10 cellular contexts compared by ENCODE assay signal in genomic region chr6:33641602-33642001, GRCh38.
"Had no signal": no experiment of that assay in that cellular context is flagged by ENCODE, and none has a peak within 500 bp of the region (broad histone marks: within the 10 kb centered on the region; RNA-seq: fewer than 3 reads in every experiment).

No MANE protein-coding gene starts in this region.

- H3K4me3 Mint-ChIP-seq: activated CD4-positive, alpha-beta T cell treated with anti-CD3 and anti-CD28 coated beads for 36 hours; activated T-cell treated with anti-CD3 and anti-CD28 coated beads, Interleukin-2, amount 50 U/mL, for 24 hours; mesothelial cell of epicardium had no signal

- H3K27ac ChIP-seq: ascending aorta, upper lobe of left lung had no signal

- DNase-seq: activated CD4-positive, alpha-beta T cell treated with anti-CD3 and anti-CD28 coated beads for 36 hours; activated gamma-delta T cell treated with Interleukin-2 at 50 U/mL for 16 hours; activated T-cell treated with anti-CD3 and anti-CD28 coated beads, Interleukin-2, amount 50 U/mL, for 24 hours; small intestine; stimulated activated naive CD4-positive, alpha-beta T cell treated with Interleukin-2 at 50 U/mL for 16 hours; T1000 had no signal

- H3K27me3 ChIP-seq: ascending aorta, upper lobe of left lung had no signal

- H3K9me3 ChIP-seq: ascending aorta, upper lobe of left lung had no signal

- H3K4me3 ChIP-seq: ascending aorta, upper lobe of left lung had no signal

- ATAC-seq: activated CD4-positive, alpha-beta T cell treated with anti-CD3 and anti-CD28 coated beads for 36 hours had no signal

- H3K36me3 ChIP-seq: ascending aorta had no signal

- H3K36me3 Mint-ChIP-seq: mesothelial cell of epicardium had no signal

- H3K9me3 Mint-ChIP-seq: activated T-cell treated with anti-CD3 and anti-CD28 coated beads, Interleukin-2, amount 50 U/mL, for 24 hours; mesothelial cell of epicardium had no signal

- H3K4me1 ChIP-seq: ascending aorta had no signal

- H3K27me3 Mint-ChIP-seq: activated CD4-positive, alpha-beta T cell treated with anti-CD3 and anti-CD28 coated beads for 36 hours; activated T-cell treated with anti-CD3 and anti-CD28 coated beads, Interleukin-2, amount 50 U/mL, for 24 hours; progenitor cell of endocrine pancreas had no signal

- H3K27ac Mint-ChIP-seq: activated CD4-positive, alpha-beta T cell treated with anti-CD3 and anti-CD28 coated beads for 36 hours; mesothelial cell of epicardium; progenitor cell of endocrine pancreas had no signal
